Comparison of ENCODE assay signal across 26 cellular contexts in the genomic region with DNA sequence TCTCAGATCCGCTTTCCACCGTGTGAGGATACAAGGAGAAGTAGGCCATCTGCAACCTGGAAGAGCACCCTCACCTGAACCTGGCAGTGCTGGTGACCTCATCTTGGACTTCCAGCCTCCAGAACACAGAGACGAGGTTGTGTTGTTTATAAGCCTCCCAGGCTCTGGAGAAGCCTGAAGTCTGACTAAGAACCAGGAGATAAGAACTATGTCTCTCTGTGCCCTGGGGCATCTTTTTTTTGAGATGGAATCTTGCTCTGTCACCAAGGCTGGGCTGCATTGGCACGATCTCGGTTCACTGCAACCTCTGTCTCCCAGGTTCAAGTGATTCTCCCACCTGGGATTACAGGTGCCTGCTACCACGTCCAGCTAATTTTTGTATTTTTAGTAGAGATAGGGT. TPM values are rescaled to one million over a fixed set of nuclear protein-coding genes. Genes with fewer than 3 reads are reported as not detected.
A peak's percentile ranks its signal among the peaks of the same experiment; 100 is the strongest.
DNase-seq lines count a peak whose midpoint lies in the region; ATAC-seq and TF ChIP-seq lines count a peak whose summit lies in the region.
"Had no signal": no experiment of that assay in that cellular context is flagged by ENCODE, and none has a peak within 500 bp of the region (broad histone marks: within the 10 kb centered on the region; RNA-seq: fewer than 3 reads in every experiment).

No MANE protein-coding gene starts in this region.

- intact Hi-C loops in PC-3 (cut with micrococcal nuclease): no loop called here
- intact Hi-C loops in left colon (cut with DNase I, micrococcal nuclease): no loop called here
- intact Hi-C loops in body of pancreas (cut with DNase I): no loop called here

- H3K27me3 Mint-ChIP-seq in osteocyte (ENCODE audit: unreplicated experiment): no peaks in the 10 kb centered on the region
- H3K27me3 Mint-ChIP-seq: CD8-positive, alpha-beta memory T cell had no signal

- POLR2A ChIA-PET in PC-3 (lab: Charles Lee; ENCODE audit: unreplicated experiment): no interaction called here

- TF ChIP-seq POLR2A in body of pancreas (IDR thresholded peaks at IDR 0.05): no peak

- no peaks in the 10 kb centered on the region for H3K9me2 ChIP-seq in PC-3 (replicated peaks; ENCODE audit: low read length)

- no peak overlapping the region for H3K4me2 ChIP-seq in PC-3 (ENCODE audit: low read length)
- H3K4me2 ChIP-seq: KMS-11 had no signal

- H3F3A ChIP-seq in PC-3 (ENCODE audit: low read length, unreplicated experiment): no peaks in the 10 kb centered on the region

- ATAC-seq in PC-3 (no peak), left colon (peak; percentile 16), body of pancreas (no peak)

- no peaks in the 10 kb centered on the region for H3K9me3 Mint-ChIP-seq in osteocyte (ENCODE audit: unreplicated experiment)
- H3K9me3 Mint-ChIP-seq: H9 had no signal

- WGBS in body of pancreas, 2 donors: 87 to 89% methylated on average over 6 of the region's 6 CpGs

- H3K27ac Mint-ChIP-seq in osteocyte (ENCODE audit: unreplicated experiment): no peak overlapping the region
- H3K27ac Mint-ChIP-seq: HFFc6 had no signal

- CTCF ChIA-PET in PC-3 (lab: Charles Lee): no interaction called here

- TF ChIP-seq CTCF in PC-3 (conservative IDR thresholded peaks at IDR 0.05; ENCODE audit: low read depth, low read length): no peak
- TF ChIP-seq CTCF in osteocyte (IDR thresholded peaks at IDR 0.05): no peak
- no peak for TF ChIP-seq CTCF in body of pancreas (IDR thresholded peaks at IDR 0.05)

- H3K9ac ChIP-seq in PC-3 (ENCODE audit: low read length): no peak overlapping the region
- H3K9ac ChIP-seq: GM23248, KMS-11 had no signal

- H3K27ac ChIP-seq in PC-3 (ENCODE audit: low read length) (no peak overlapping the region), body of pancreas (no peak overlapping the region), caudate nucleus (ENCODE audit: low read depth, low read length) (no peak overlapping the region)
- H3K27ac ChIP-seq: C4-2B, GM23248, HL-60, KMS-11 had no signal

- H3K36me3 Mint-ChIP-seq in osteocyte (ENCODE audit: unreplicated experiment): no peaks in the 10 kb centered on the region

- H3K79me2 ChIP-seq in PC-3 (ENCODE audit: low read length): no peaks in the 10 kb centered on the region

- no peaks in the 10 kb centered on the region for H3K4me1 Mint-ChIP-seq in osteocyte (ENCODE audit: unreplicated experiment)

- H3K4me3 Mint-ChIP-seq in osteocyte (ENCODE audit: unreplicated experiment): no peak overlapping the region
- H3K4me3 Mint-ChIP-seq: CD8-positive, alpha-beta memory T cell; H9; HFFc6 had no signal

- no TSS peak for BruUV-seq in PC-3 (replicated peaks; lab: Mats Ljungman, UMichigan)

- no peak overlapping the region for H3K4me3 ChIP-seq in PC-3 (ENCODE audit: low read length)
- no peak overlapping the region for H3K4me3 ChIP-seq in body of pancreas
- H3K4me3 ChIP-seq: GM23248 had no signal

- no peak overlapping the region for H2AFZ ChIP-seq in PC-3 (ENCODE audit: low read length)
- H2AFZ ChIP-seq: GM23248 had no signal

- H3K36me3 ChIP-seq in PC-3 (ENCODE audit: low read depth, low read length) (no peaks in the 10 kb centered on the region), body of pancreas (replicated peaks in 1 of 2; ENCODE audit: insufficient read depth in 1 of 2, low read depth in 2 of 2) (no peaks in the 10 kb centered on the region)

- DNase-seq in EL (peak; percentile 11), PC-3 (peak; percentile 5), left colon (no peak), osteocyte (ENCODE audit: extremely low spot score, unreplicated experiment) (peak; percentile 21), body of pancreas (no peak), AG08396 (ENCODE audit: low spot score) (no peak), KG1 (lab: John Stamatoyannopoulos, UW) (no peak), caudate nucleus (lab: John Stamatoyannopoulos, UW) (no peak)
- DNase-seq: 8988T; Calu3; CD8-positive, alpha-beta memory T cell; DMS153; GF-D8; GM23248; H9; HFFc6; MV-4-11; NCI-H1417; NCI-H187; NCI-H446; NCI-H526; RPMI8226; SHP77 had no signal

- H3K9me3 ChIP-seq in PC-3 (ENCODE audit: low read length) (no peaks in the 10 kb centered on the region), body of pancreas (no peaks in the 10 kb centered on the region)

- no peaks in the 10 kb centered on the region for H4K20me1 ChIP-seq in PC-3 (ENCODE audit: low read length)

- H3K4me1 ChIP-seq in PC-3 (ENCODE audit: insufficient read depth, low read length): no peaks in the 10 kb centered on the region
- H3K4me1 ChIP-seq in body of pancreas: no peaks in the 10 kb centered on the region

- H3K27me3 ChIP-seq in PC-3 (ENCODE audit: low read length) (no peaks in the 10 kb centered on the region), body of pancreas (no peaks in the 10 kb centered on the region)

RNA-seq across cellular contexts. Expression of a gene that starts 14.5 kb away (rescaled TPM):
- total RNA-seq in PC-3 (2014; rRNA removed) (0.52 and 0.80 TPM in 2 replicates), left colon (1,000 to 10,000 TPM; 6,411 to 6,996 TPM), osteocyte (0.21 and 0.38 TPM in 2 replicates), body of pancreas (10 to 100 TPM; 19.4 to 24.1 TPM)
- total RNA-seq: GM23248 had no signal

RNA-seq across cellular contexts. Expression of a gene that starts 51.0 kb away (rescaled TPM):
- 241 and 258 TPM in 2 replicates for total RNA-seq in PC-3 (2014; rRNA removed)
- total RNA-seq in left colon: 10 to 100 TPM; 71.7 to 83.1 TPM
- total RNA-seq in osteocyte: 85.6 and 88.2 TPM in 2 replicates
- total RNA-seq in body of pancreas: 10 to 100 TPM; 14.2 to 43.8 TPM

Comparison
In these comparisons a context has a peak if more than half of its experiments do, and no peak if none do; other contexts are left out.
1. DNase-seq: peak in EL (single experiment), PC-3 (single experiment) and osteocyte (single experiment); none in left colon (0 of 2), body of pancreas (0 of 4), AG08396 (single experiment), KG1 (single experiment) and caudate nucleus (0 of 61).
2. RNA of a gene that starts 14.5 kb away (total RNA-seq): 6,411 to 6,996 TPM in left colon; 19.4 to 24.1 TPM in body of pancreas, 0.52 to 0.80 TPM in PC-3 and 0.21 to 0.38 TPM in osteocyte; every median in the first group is over 100 times any median in the second.